In the genomic region with DNA sequence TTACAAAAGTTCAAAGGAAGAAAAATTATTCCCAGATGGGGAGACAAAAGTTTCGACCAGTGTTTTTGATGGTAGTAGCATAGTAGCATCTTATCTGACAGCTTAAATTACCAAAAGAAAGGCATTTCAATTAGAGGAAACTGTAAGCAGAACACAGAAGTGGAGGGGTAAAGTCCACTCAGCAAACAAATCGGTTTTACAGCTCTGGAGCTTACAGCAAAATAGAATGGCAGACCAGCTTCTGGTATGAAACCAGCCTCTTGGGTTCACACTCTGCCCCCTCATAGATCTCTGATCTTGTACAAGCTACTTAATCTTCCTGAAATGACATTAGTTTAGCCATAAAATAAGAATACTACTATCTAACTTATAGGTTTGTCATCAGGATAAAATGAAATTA, we compare ENCODE assay signal across 22 cellular contexts.
"Had no signal": no experiment of that assay in that cellular context is flagged by ENCODE, and none has a peak within 500 bp of the region (broad histone marks: within the 10 kb centered on the region; RNA-seq: fewer than 3 reads in every experiment).

No MANE protein-coding gene starts in this region.

- ATAC-seq: gastrocnemius medialis, heart right ventricle, left lung, left ventricle myocardium superior, lower lobe of right lung, mucosa of descending colon had no signal

- FAIRE-seq: endothelial cell of umbilical vein, kidney had no signal

- H3K27ac ChIP-seq: coronary artery, dorsolateral prefrontal cortex, esophagus muscularis mucosa, gastrocnemius medialis, heart right ventricle, left lung, lower lobe of right lung had no signal

- H3K4me1 ChIP-seq: esophagus muscularis mucosa, gastrocnemius medialis, heart right ventricle, left lung, lower lobe of right lung had no signal

- H3K4me3 ChIP-seq: coronary artery, dorsolateral prefrontal cortex, esophagus muscularis mucosa, gastrocnemius medialis, heart right ventricle, left lung, lower lobe of right lung, mucosa of descending colon had no signal

- H3K9me3 ChIP-seq: esophagus muscularis mucosa, gastrocnemius medialis, lower lobe of right lung had no signal

- H3K27me3 ChIP-seq: dorsolateral prefrontal cortex, esophagus muscularis mucosa, gastrocnemius medialis, heart right ventricle, left lung had no signal

- DNase-seq: cerebellar nuclear complex; dermis blood vessel endothelial cell; dorsolateral prefrontal cortex; effector CD4-positive, alpha-beta T cell; effector memory CD4-positive, alpha-beta T cell; foreskin melanocyte; gastrocnemius medialis; glutamatergic neuron; head of caudate nucleus; heart right ventricle; hypothalamus; immature natural killer cell; kidney; kidney glomerular epithelial cell; left lung; left ventricle myocardium superior; lower lobe of right lung; mesenchymal stem cell; mucosa of descending colon had no signal
